Comparison of ENCODE assay signal across 22 cellular contexts in the genomic region with DNA sequence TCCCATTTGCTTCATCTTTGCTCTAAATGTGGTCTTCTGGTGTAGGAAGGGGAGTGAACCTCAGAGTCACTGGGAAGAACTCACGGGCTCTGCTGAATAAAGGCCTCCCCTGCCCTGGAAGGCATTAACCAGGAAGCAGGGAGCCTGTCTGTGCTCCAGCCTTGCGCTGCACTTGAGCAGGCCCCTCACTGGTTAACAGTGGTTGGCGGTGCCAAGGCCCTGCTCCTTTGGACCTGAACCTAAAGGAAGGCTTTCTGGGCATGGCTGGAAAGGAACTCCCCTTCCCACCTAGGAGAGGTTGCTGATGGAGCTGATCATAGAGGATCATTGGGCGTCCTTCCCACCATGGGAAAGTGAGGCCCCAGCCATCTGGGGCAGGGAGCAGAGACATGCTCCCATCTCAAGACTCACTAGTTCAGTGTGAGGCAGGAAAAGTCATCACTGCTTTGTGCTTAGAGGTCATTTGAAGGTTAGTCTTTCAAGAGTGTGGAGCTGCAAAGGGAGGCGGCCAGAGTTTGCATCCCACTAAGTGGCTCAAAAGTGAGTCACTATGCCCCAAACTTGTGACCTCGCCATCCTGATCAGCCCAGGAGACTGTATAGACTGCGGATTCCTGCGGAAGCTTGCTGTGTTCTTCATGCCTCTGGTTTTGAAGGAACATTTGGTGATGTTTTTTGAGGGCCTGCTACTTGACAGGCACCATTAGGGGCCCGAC.
A peak's percentile ranks its signal among the peaks of the same experiment; 100 is the strongest.
DNase-seq lines count a peak whose midpoint lies in the region; ATAC-seq and TF ChIP-seq lines count a peak whose summit lies in the region.
"Had no signal": no experiment of that assay in that cellular context is flagged by ENCODE, and none has a peak within 500 bp of the region (broad histone marks: within the 10 kb centered on the region; RNA-seq: fewer than 3 reads in every experiment).

No MANE protein-coding gene starts in this region.

- no peak for ATAC-seq in RWPE2 (ENCODE audit: low read depth)

- no peak overlapping the region for H3K9ac ChIP-seq in stomach smooth muscle (ENCODE audit: low read length in 2 of 2)
- H3K9ac ChIP-seq: KMS-11 had no signal

- H3K27ac ChIP-seq in RWPE2 (ENCODE audit: poor library complexity, severe bottlenecking) (peak overlapping the region; percentile 99), stomach smooth muscle (ENCODE audit: low read length) (peak overlapping the region; percentile 76)
- H3K27ac ChIP-seq: KMS-11, neutrophil, SJSA1 had no signal

- H3K36me3 ChIP-seq in RWPE2 (ENCODE audit: low read depth) (peaks cover 37% of the 10 kb centered on the region), stomach smooth muscle (ENCODE audit: control insufficient read depth in 2 of 2, insufficient read depth in 2 of 2, low read length in 2 of 2) (peaks cover 39 to 41% of the 10 kb centered on the region in 2 donors)

- no peak overlapping the region for H3K4me3 ChIP-seq in RWPE2 (ENCODE audit: severe bottlenecking)
- no peak overlapping the region for H3K4me3 ChIP-seq in fibroblast of mammary gland (ENCODE audit: control insufficient read depth, low read depth, low read length)
- no peak overlapping the region for H3K4me3 ChIP-seq in stomach smooth muscle (ENCODE audit: low read length in 2 of 2)
- H3K4me3 ChIP-seq: lung, SJSA1, thyroid gland had no signal

- TF ChIP-seq CTCF in RWPE2 (IDR thresholded peaks at IDR 0.05; ENCODE audit: poor library complexity, severe bottlenecking) (no peak), fibroblast of mammary gland (conservative IDR thresholded peaks at IDR 0.05; ENCODE audit: control insufficient read depth, insufficient read depth, low read depth, low read length) (no peak)

- H3K4me1 ChIP-seq in RWPE2 (ENCODE audit: insufficient read depth, poor library complexity, severe bottlenecking) (peaks cover 33% of the 10 kb centered on the region), stomach smooth muscle (ENCODE audit: control insufficient read depth, insufficient read depth, low read length) (peaks cover 31% of the 10 kb centered on the region)

- H3K27me3 ChIP-seq in RWPE2 (ENCODE audit: insufficient read depth, poor library complexity, severe bottlenecking) (no peaks in the 10 kb centered on the region), stomach smooth muscle (ENCODE audit: control insufficient read depth in 1 of 2, insufficient read depth in 2 of 2, low read length in 2 of 2) (no peaks in the 10 kb centered on the region)
- H3K27me3 ChIP-seq: SJSA1, thyroid gland had no signal

- DNase-seq in EH (ENCODE audit: low read depth) = peak; percentile 51
- DNase-seq in RWPE2 (ENCODE audit: low spot score) = no peak
- peak; percentile 70 for DNase-seq in fibroblast of mammary gland (ENCODE audit: low read depth)
- DNase-seq in SHP77 treated with DMSO at 0.1 percent for 48 hours (lab: John Stamatoyannopoulos, UW) = no peak
- no peak for DNase-seq in NCI-H524 treated with DMSO at 0.1 percent for 48 hours (lab: John Stamatoyannopoulos, UW)
- DNase-seq in NCI-H2227 (lab: John Stamatoyannopoulos, UW; ENCODE audit: unreplicated experiment) = no peak
- DNase-seq: activated CD4-positive, alpha-beta T cell treated with anti-CD3 and anti-CD28 coated beads for 36 hours; activated T-cell treated with anti-CD3 and anti-CD28 coated beads, Interleukin-2, amount 50 U/mL, for 4 hours; CD4-positive, CD25-positive, alpha-beta regulatory T cell; effector memory CD4-positive, alpha-beta T cell; GF-D8; glutamatergic neuron; kidney glomerular epithelial cell; NCI-H345; stimulated activated CD4-positive, alpha-beta T cell treated with anti-CD3 and anti-CD28 coated beads, Interleukin-2, amount 100 ng/mL, for 48 hours; stimulated activated naive CD4-positive, alpha-beta T cell treated with Interleukin-2 at 50 U/mL for 16 hours; thyroid gland had no signal

- no peaks in the 10 kb centered on the region for H3K9me3 ChIP-seq in RWPE2 (ENCODE audit: severe bottlenecking)
- no peaks in the 10 kb centered on the region for H3K9me3 ChIP-seq in stomach smooth muscle (ENCODE audit: control insufficient read depth in 2 of 2, low read length in 2 of 2)
- H3K9me3 ChIP-seq: neutrophil, SJSA1, thyroid gland had no signal

Comparison
In these comparisons a context has a peak if more than half of its experiments do, and no peak if none do; other contexts are left out.
1. DNase-seq: peak in EH (single experiment) and fibroblast of mammary gland (single experiment); none in RWPE2 (single experiment), SHP77 treated with DMSO at 0.1 percent for 48 hours (single experiment), NCI-H524 treated with DMSO at 0.1 percent for 48 hours (single experiment) and NCI-H2227 (single experiment).